In genomic region chr7:37732253-37732652, GRCh38 we compare ENCODE assay signal across 1 cellular context.
TF ChIP-seq lines count a peak whose summit lies in the region.

No MANE protein-coding gene starts in this region.

TF ChIP-seq in GM23338, 12 proteins besides CTCF, POLR2A, EP300 and RAD21 (continued from another document):
- TF ChIP-seq REST (IDR thresholded peaks at IDR 0.05; ENCODE audit: unreplicated experiment) (no peak), JUNB (IDR thresholded peaks at IDR 0.05; ENCODE audit: unreplicated experiment) (no peak), CREB1 (CRISPR knock-in tag; IDR thresholded peaks at IDR 0.05; ENCODE audit: low read depth) (no peak), NANOG (IDR thresholded peaks at IDR 0.05; ENCODE audit: borderline replicate concordance) (no peak), ZNF331 (CRISPR knock-in tag; IDR thresholded peaks at IDR 0.05; ENCODE audit: low read depth) (no peak), EZH2phosphoT487 (IDR thresholded peaks at IDR 0.05; ENCODE audit: unreplicated experiment) (no peak), STAT1 (IDR thresholded peaks at IDR 0.05; ENCODE audit: unreplicated experiment) (no peak), POLR2AphosphoS5 (IDR thresholded peaks at IDR 0.05; ENCODE audit: low read depth) (no peak)
